In the genomic region with DNA sequence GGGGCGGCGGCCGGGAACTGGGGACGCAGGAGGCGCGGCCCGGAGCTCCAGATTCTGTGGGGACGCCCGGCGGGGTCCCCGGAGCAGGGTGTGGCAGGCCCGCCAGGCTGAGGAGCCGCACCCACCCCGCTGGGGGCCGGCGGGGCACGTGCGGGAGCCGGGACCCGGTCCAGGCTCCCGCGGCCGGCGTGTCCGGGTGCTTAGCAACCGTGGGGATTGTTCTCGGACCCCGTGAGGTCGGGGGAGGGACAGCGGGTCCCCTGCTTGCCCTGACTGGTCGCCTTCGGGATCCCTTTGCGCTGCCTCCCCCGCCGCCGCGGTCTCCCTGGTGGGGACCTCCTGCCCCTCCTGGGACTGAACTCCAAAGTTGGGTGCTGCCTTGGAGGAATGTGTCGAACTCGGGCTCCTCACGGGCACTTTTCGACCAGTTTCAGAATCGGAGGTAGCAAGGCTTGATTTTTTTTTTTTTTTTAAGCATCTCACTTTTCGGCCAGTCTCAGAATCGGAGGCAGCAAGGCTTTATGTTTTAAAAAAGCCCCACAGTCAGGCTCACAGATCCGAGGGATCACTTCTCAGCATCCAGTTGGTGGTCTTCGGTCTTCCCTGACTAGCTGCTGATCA, we compare ENCODE assay signal across 8 cellular contexts. TPM values are rescaled to one million over a fixed set of nuclear protein-coding genes. Genes with fewer than 3 reads are reported as not detected.
A peak's percentile ranks its signal among the peaks of the same experiment; 100 is the strongest.
DNase-seq lines count a peak whose midpoint lies in the region; ATAC-seq and TF ChIP-seq lines count a peak whose summit lies in the region.

No MANE protein-coding gene starts in this region.

- CTCF ChIA-PET in BJ (lab: Yijun Ruan, JAX), result interaction anchor here (0.7 to 3.3 kb wide), 8 partner anchors 9 to 110 kb away, joined by 3 to 12 read pairs (median 5); a partner anchor contains a TSS

- ATAC-seq in GM19023 (IDR thresholded peaks at IDR 0.05; ENCODE audit: unreplicated experiment) (peak; percentile 23), HG03139 (IDR thresholded peaks at IDR 0.05; ENCODE audit: unreplicated experiment) (peak; percentile 15), left ventricle myocardium superior (peak; percentile 29), psoas muscle (peak; percentile 15 to 40 (median 27)), GM18502 (IDR thresholded peaks at IDR 0.05; ENCODE audit: poor library complexity, unreplicated experiment) (no peak)

- peak overlapping the region; percentile 88 for H3K27ac ChIP-seq in angular gyrus (ENCODE audit: low read depth, low read length)
- H3K27ac ChIP-seq in psoas muscle, result peak overlapping the region; percentile 94

- WGBS in psoas muscle, 3 donors, result 0% methylated on average over 31 to 46 of the region's 46 CpGs

- H3K4me3 ChIP-seq in BJ (ENCODE audit: low read depth, low read length) (peak overlapping the region; percentile 73), psoas muscle (peak overlapping the region; percentile 95)

- intact Hi-C loops in left ventricle myocardium superior (cut with micrococcal nuclease), result no loop called here
- intact Hi-C loops in psoas muscle (cut with DNase I), result loop anchor here (5.0 to 10.0 kb wide), 2 partner anchors 46 to 51 kb away; a partner anchor contains a TSS

- H3K27me3 ChIP-seq in BJ (ENCODE audit: control insufficient read depth, insufficient read depth, low read length) (no peaks in the 10 kb centered on the region), psoas muscle (ENCODE audit: insufficient read depth in 3 of 3, low read length in 2 of 3) (no peaks in the 10 kb centered on the region)

- H3K36me3 ChIP-seq in BJ (ENCODE audit: control insufficient read depth, insufficient read depth, low read length) (no peaks in the 10 kb centered on the region; the same call in 1 of the 2 replicates), psoas muscle (ENCODE audit: insufficient read depth in 1 of 2, low read depth in 1 of 2) (peaks cover 3 to 34% of the 10 kb centered on the region in 2 donors)

- TF ChIP-seq CTCF in BJ (IDR thresholded peaks at IDR 0.05; ENCODE audit: insufficient read depth, low read depth, low read length), result no peak
- TF ChIP-seq CTCF in psoas muscle (IDR thresholded peaks at IDR 0.05), result no peak

- DNase-seq in BJ (ENCODE audit: low read depth) (no peak), RKO (ENCODE audit: low spot score) (peak; percentile 54), left ventricle myocardium superior (peak; percentile 68), psoas muscle (peak; percentile 54 to 75)

- POLR2A ChIA-PET in BJ (lab: Charles Lee), result interaction anchor here (1.0 to 1.5 kb wide), 3 partner anchors 47 to 104 kb away, joined by 3 to 5 read pairs (median 5); a partner anchor contains a TSS

- peaks cover 18% of the 10 kb centered on the region for H3K4me1 ChIP-seq in psoas muscle

- no peaks in the 10 kb centered on the region for H3K9me3 ChIP-seq in psoas muscle

RNA-seq across cellular contexts. Expression of a gene that starts 0.5 kb away (rescaled TPM):
- polyA plus RNA-seq in BJ (2011; rRNA removed) (3.9 and 5.7 TPM in 2 replicates), psoas muscle (1 to 10 TPM; 2.7 to 6.7 (median 3.3) TPM)
- polyA minus RNA-seq in BJ (2011; rRNA and poly(A)+ RNA removed), result 4.9 and 6.9 TPM in 2 replicates
- total RNA-seq in left ventricle myocardium superior (12.3 TPM), psoas muscle (10 to 100 TPM in 1 of 4 donors, 1 to 10 TPM in 3; 7.6 to 10.7 (median 9.3) TPM)

RNA-seq across cellular contexts. Expression of a gene that starts 46.7 kb away (rescaled TPM):
- polyA plus RNA-seq in BJ (2011; rRNA removed) (31.2 and 36.4 TPM in 2 replicates), psoas muscle (10 to 100 TPM; 14.5 to 24.7 (median 21.0) TPM)
- polyA minus RNA-seq in BJ (2011; rRNA and poly(A)+ RNA removed), result 12.2 and 12.3 TPM in 2 replicates
- total RNA-seq in left ventricle myocardium superior (23.7 TPM), psoas muscle (10 to 100 TPM; 19.5 to 33.6 (median 28.9) TPM)

RNA-seq across cellular contexts. Expression of a gene that starts 54.3 kb away (rescaled TPM):
- polyA plus RNA-seq in BJ (2011; rRNA removed) (68.0 and 75.7 TPM in 2 replicates), psoas muscle (10 to 100 TPM; 13.9 to 20.9 (median 18.8) TPM)
- polyA minus RNA-seq in BJ (2011; rRNA and poly(A)+ RNA removed), result 16.4 and 33.2 TPM in 2 replicates
- total RNA-seq in left ventricle myocardium superior (34.5 TPM), psoas muscle (10 to 100 TPM in 3 of 4 donors, 1 to 10 TPM in 1; 7.8 to 25.8 (median 15.3) TPM)
